1 cellular context compared by ENCODE assay signal in genomic region chr5:61416010-61416409, GRCh38.
TF ChIP-seq lines count a peak whose summit lies in the region.

No MANE protein-coding gene starts in this region.

TF ChIP-seq in IMR-90, 13 proteins besides CTCF, POLR2A, EP300 and RAD21 (continued from another document):
- TF ChIP-seq CEBPB (IDR thresholded peaks at IDR 0.05; ENCODE audit: low read depth, low read length) (no peak), SMC3 (IDR thresholded peaks at IDR 0.05; ENCODE audit: low read depth, low read length) (no peak), BHLHE40 (IDR thresholded peaks at IDR 0.05; ENCODE audit: low read depth, low read length) (no peak)
